ENCODE assay signal across 1 cellular context in the genomic region with DNA sequence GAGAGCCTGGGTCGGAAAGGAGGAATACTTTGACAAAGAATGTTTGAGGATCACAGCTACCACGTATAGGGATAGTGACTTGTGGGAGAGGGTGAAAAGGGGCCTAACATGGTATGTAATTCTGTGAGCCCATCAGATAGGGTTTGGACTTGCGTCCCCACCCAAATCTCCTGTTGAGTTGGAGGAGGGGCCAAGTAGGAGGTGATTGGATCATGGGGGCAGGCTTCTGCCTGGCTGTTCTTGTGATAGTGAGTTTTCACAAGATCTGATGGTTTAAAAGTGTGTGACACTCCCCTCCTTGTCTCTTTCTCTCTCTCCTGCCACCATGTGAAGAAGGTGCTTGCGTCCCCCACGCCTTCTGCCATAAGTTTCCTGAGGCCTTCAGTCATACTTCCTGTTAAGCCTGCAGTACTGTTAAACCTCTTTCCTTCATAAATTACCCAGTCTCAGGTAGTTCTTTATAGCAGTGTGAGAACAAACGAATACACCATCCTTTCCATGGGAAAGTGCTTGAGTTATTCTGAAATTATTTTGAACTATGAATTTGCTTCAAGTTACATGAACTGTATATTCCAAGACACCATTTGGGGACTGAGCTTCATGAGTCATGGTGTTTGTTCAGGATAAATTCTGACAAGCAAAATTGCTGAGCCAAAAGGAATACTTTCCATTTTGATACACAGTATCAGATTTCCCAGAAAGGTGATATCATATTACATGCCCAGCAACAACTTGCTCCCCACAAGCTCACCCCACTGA.
A peak's percentile ranks its signal among the peaks of the same experiment; 100 is the strongest.
TF ChIP-seq lines count a peak whose summit lies in the region.

No MANE protein-coding gene starts in this region.

TF ChIP-seq in K562, 482 proteins besides CTCF, POLR2A, EP300 and RAD21 (continued from another document):
- TF ChIP-seq, protein P1, sequence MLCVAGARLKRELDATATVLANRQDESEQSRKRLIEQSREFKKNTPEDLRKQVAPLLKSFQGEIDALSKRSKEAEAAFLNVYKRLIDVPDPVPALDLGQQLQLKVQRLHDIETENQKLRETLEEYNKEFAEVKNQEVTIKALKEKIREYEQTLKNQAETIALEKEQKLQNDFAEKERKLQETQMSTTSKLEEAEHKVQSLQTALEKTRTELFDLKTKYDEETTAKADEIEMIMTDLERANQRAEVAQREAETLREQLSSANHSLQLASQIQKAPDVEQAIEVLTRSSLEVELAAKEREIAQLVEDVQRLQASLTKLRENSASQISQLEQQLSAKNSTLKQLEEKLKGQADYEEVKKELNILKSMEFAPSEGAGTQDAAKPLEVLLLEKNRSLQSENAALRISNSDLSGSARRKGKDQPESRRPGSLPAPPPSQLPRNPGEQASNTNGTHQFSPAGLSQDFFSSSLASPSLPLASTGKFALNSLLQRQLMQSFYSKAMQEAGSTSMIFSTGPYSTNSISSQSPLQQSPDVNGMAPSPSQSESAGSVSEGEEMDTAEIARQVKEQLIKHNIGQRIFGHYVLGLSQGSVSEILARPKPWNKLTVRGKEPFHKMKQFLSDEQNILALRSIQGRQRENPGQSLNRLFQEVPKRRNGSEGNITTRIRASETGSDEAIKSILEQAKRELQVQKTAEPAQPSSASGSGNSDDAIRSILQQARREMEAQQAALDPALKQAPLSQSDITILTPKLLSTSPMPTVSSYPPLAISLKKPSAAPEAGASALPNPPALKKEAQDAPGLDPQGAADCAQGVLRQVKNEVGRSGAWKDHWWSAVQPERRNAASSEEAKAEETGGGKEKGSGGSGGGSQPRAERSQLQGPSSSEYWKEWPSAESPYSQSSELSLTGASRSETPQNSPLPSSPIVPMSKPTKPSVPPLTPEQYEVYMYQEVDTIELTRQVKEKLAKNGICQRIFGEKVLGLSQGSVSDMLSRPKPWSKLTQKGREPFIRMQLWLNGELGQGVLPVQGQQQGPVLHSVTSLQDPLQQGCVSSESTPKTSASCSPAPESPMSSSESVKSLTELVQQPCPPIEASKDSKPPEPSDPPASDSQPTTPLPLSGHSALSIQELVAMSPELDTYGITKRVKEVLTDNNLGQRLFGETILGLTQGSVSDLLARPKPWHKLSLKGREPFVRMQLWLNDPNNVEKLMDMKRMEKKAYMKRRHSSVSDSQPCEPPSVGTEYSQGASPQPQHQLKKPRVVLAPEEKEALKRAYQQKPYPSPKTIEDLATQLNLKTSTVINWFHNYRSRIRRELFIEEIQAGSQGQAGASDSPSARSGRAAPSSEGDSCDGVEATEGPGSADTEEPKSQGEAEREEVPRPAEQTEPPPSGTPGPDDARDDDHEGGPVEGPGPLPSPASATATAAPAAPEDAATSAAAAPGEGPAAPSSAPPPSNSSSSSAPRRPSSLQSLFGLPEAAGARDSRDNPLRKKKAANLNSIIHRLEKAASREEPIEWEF (CRISPR knock-in tag; IDR thresholded peaks at IDR 0.05), result no peak
- TF ChIP-seq CHD1 (IDR thresholded peaks at IDR 0.05; ENCODE audit: low read length) (no peak), XRCC4 (IDR thresholded peaks at IDR 0.05; ENCODE audit: extremely low read depth, insufficient read depth, insufficient read length) (no peak), TAF15 (IDR thresholded peaks at IDR 0.05; ENCODE audit: low read depth, low read length) (no peak), FOSL1 (tag; conservative IDR thresholded peaks at IDR 0.05) (peak; percentile 69), SMAD4 (CRISPR knock-in tag; conservative IDR thresholded peaks at IDR 0.05) (no peak), RAD51 (IDR thresholded peaks at IDR 0.05; ENCODE audit: borderline replicate concordance, low read depth) (no peak), TRIM24 (IDR thresholded peaks at IDR 0.05) (0 out of 4 replicates have a peak, but pooled peaks of 1 of the 2 experiments have one; percentile 24), ZFPM2 (CRISPR knock-in tag; IDR thresholded peaks at IDR 0.05) (no peak), EGR1 (conservative IDR thresholded peaks at IDR 0.05) (no peak), ZSCAN29 (IDR thresholded peaks at IDR 0.05) (no peak), SRSF9 (IDR thresholded peaks at IDR 0.05; ENCODE audit: borderline replicate concordance, low read depth, low read length) (no peak), RBM39 (optimal IDR thresholded peaks at IDR 0.05; ENCODE audit: low read depth, low read length) (no peak), ZBED1 (IDR thresholded peaks at IDR 0.05) (no peak), SMC3 (conservative IDR thresholded peaks at IDR 0.05; ENCODE audit: insufficient read depth, low read depth, low read length) (no peak), RBM17 (IDR thresholded peaks at IDR 0.05; ENCODE audit: borderline replicate concordance, low read depth, low read length) (no peak), ZNF780A (CRISPR knock-in tag; IDR thresholded peaks at IDR 0.05) (no peak), KLF13 (tag; IDR thresholded peaks at IDR 0.05; ENCODE audit: borderline replicate concordance, low read depth) (no peak), DNMT1 (IDR thresholded peaks at IDR 0.05) (no peak), ZEB2 (IDR thresholded peaks at IDR 0.05) (no peak), PRPF4 (IDR thresholded peaks at IDR 0.05; ENCODE audit: insufficient read depth, low read depth, low read length, poor library complexity, severe bottlenecking) (no peak), ZNF583 (CRISPR knock-in tag; IDR thresholded peaks at IDR 0.05) (no peak), ZC3H11A (IDR thresholded peaks at IDR 0.05; ENCODE audit: low read depth, low read length) (no peak)
- TF ChIP-seq, protein P2, sequence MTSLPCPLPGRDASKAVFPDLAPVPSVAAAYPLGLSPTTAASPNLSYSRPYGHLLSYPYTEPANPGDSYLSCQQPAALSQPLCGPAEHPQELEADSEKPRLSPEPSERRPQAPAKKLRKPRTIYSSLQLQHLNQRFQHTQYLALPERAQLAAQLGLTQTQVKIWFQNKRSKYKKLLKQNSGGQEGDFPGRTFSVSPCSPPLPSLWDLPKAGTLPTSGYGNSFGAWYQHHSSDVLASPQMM (CRISPR knock-in tag; IDR thresholded peaks at IDR 0.05), result no peak
- TF ChIP-seq, protein P3, sequence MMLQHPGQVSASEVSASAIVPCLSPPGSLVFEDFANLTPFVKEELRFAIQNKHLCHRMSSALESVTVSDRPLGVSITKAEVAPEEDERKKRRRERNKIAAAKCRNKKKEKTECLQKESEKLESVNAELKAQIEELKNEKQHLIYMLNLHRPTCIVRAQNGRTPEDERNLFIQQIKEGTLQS (IDR thresholded peaks at IDR 0.05), result peak; percentile 63; the same call in 1 of the 2 replicates
- TF ChIP-seq, protein P3 (CRISPR knock-in tag; conservative IDR thresholded peaks at IDR 0.05), result no peak
- TF ChIP-seq, protein P4, sequence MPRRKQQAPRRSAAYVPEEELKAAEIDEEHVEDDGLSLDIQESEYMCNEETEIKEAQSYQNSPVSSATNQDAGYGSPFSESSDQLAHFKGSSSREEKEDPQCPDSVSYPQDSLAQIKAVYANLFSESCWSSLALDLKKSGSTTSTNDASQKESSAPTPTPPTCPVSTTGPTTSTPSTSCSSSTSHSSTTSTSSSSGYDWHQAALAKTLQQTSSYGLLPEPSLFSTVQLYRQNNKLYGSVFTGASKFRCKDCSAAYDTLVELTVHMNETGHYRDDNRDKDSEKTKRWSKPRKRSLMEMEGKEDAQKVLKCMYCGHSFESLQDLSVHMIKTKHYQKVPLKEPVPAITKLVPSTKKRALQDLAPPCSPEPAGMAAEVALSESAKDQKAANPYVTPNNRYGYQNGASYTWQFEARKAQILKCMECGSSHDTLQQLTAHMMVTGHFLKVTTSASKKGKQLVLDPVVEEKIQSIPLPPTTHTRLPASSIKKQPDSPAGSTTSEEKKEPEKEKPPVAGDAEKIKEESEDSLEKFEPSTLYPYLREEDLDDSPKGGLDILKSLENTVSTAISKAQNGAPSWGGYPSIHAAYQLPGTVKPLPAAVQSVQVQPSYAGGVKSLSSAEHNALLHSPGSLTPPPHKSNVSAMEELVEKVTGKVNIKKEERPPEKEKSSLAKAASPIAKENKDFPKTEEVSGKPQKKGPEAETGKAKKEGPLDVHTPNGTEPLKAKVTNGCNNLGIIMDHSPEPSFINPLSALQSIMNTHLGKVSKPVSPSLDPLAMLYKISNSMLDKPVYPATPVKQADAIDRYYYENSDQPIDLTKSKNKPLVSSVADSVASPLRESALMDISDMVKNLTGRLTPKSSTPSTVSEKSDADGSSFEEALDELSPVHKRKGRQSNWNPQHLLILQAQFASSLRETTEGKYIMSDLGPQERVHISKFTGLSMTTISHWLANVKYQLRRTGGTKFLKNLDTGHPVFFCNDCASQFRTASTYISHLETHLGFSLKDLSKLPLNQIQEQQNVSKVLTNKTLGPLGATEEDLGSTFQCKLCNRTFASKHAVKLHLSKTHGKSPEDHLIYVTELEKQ (CRISPR knock-in tag; IDR thresholded peaks at IDR 0.05), result no peak
- TF ChIP-seq, protein P5, sequence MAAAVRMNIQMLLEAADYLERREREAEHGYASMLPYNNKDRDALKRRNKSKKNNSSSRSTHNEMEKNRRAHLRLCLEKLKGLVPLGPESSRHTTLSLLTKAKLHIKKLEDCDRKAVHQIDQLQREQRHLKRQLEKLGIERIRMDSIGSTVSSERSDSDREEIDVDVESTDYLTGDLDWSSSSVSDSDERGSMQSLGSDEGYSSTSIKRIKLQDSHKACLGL (CRISPR knock-in tag; IDR thresholded peaks at IDR 0.05; ENCODE audit: borderline replicate concordance, poor library complexity, severe bottlenecking), result no peak
- TF ChIP-seq, protein P6, sequence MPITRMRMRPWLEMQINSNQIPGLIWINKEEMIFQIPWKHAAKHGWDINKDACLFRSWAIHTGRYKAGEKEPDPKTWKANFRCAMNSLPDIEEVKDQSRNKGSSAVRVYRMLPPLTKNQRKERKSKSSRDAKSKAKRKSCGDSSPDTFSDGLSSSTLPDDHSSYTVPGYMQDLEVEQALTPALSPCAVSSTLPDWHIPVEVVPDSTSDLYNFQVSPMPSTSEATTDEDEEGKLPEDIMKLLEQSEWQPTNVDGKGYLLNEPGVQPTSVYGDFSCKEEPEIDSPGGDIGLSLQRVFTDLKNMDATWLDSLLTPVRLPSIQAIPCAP (CRISPR knock-in tag; IDR thresholded peaks at IDR 0.05; ENCODE audit: borderline replicate concordance), result no peak
